Comparison of ENCODE assay signal across 1 cellular context in the genomic region with DNA sequence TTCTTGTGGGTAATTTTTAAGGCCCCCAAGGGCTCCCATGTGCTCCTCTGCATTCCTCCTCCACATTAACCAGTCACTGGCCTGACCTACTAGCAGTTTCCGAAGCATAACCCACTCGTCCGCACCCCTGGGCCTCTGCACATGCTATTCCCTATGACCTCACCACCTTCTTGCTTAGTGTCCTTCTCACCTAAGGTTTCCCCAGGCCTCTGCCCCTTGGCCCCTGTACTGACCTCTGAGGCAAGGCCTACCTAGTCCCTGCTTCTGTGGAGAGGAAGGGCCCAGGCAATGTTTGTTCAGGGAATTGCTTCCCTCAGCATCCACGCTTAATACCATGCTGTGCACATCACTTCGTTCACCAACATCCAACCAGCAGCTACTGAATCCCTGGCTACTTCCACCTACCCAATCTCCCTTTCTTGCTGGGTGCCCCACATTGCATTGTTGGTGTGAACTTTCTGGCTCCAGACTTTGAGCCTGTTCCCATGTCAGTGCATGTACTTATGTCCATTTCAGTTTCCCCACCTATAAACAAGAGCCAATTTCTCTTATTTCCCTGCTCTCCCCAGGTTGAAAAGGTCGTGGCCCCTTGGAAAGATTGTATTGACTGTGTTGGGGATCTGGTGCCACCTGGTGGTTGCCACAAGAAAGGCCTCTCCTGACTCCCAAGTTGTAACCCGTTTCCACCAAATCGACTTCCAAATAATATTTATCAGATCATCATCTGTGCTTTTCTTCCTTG.
TF ChIP-seq lines count a peak whose summit lies in the region.

No MANE protein-coding gene starts in this region.

TF ChIP-seq in HCT116, 20 proteins besides CTCF, POLR2A, EP300 and RAD21:
- TF ChIP-seq TCF7L2 (IDR thresholded peaks at IDR 0.05; ENCODE audit: borderline replicate concordance, extremely low read depth, insufficient read depth, insufficient read length) (no peak), EZH2 (IDR thresholded peaks at IDR 0.05) (no peak), ZFX (IDR thresholded peaks at IDR 0.05) (no peak), ELF1 (IDR thresholded peaks at IDR 0.05; ENCODE audit: borderline replicate concordance, low read depth) (no peak), FOSL1 (IDR thresholded peaks at IDR 0.05; ENCODE audit: low read depth) (no peak), JUND (IDR thresholded peaks at IDR 0.05) (no peak), CEBPB (IDR thresholded peaks at IDR 0.05; ENCODE audit: low read depth) (no peak), SRF (IDR thresholded peaks at IDR 0.05; ENCODE audit: low read depth) (no peak), YY1 (IDR thresholded peaks at IDR 0.05; ENCODE audit: extremely low read depth, insufficient replicate concordance, low read depth, low read length) (no peak), CBX3 (IDR thresholded peaks at IDR 0.05; ENCODE audit: low read depth) (no peak), EGR1 (IDR thresholded peaks at IDR 0.05; ENCODE audit: low read depth) (no peak), SIN3A (IDR thresholded peaks at IDR 0.05; ENCODE audit: low read depth) (no peak), SP1 (IDR thresholded peaks at IDR 0.05; ENCODE audit: low read depth) (no peak)
- TF ChIP-seq, protein P1, sequence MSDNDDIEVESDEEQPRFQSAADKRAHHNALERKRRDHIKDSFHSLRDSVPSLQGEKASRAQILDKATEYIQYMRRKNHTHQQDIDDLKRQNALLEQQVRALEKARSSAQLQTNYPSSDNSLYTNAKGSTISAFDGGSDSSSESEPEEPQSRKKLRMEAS (IDR thresholded peaks at IDR 0.05): no peak
- TF ChIP-seq, protein P2, sequence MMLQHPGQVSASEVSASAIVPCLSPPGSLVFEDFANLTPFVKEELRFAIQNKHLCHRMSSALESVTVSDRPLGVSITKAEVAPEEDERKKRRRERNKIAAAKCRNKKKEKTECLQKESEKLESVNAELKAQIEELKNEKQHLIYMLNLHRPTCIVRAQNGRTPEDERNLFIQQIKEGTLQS (IDR thresholded peaks at IDR 0.05): no peak
- TF ChIP-seq, protein P3, sequence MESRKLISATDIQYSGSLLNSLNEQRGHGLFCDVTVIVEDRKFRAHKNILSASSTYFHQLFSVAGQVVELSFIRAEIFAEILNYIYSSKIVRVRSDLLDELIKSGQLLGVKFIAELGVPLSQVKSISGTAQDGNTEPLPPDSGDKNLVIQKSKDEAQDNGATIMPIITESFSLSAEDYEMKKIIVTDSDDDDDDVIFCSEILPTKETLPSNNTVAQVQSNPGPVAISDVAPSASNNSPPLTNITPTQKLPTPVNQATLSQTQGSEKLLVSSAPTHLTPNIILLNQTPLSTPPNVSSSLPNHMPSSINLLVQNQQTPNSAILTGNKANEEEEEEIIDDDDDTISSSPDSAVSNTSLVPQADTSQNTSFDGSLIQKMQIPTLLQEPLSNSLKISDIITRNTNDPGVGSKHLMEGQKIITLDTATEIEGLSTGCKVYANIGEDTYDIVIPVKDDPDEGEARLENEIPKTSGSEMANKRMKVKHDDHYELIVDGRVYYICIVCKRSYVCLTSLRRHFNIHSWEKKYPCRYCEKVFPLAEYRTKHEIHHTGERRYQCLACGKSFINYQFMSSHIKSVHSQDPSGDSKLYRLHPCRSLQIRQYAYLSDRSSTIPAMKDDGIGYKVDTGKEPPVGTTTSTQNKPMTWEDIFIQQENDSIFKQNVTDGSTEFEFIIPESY (IDR thresholded peaks at IDR 0.05; ENCODE audit: extremely low read depth, insufficient replicate concordance, low read length): no peak
